Comparison of ENCODE assay signal across 18 cellular contexts in the genomic region with DNA sequence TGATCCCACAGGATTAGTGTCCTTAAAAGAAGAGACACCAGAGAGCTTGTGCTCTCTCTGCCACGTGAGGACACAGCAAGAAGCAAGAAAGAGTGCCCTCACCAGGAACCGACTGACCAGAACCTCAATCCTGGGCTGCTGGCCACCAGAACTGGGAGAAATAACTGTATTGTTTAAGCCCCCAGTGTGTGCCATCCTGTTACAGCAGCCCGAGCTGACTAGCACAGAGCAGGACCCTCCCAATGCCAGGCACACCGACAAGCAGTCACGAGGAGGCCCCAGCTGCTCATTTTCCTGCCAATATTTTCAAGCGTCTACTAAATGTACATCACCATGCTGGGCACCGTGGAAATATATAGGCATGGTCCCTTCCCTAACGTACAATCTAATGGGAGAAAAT. TPM values are rescaled to one million over a fixed set of nuclear protein-coding genes. Genes with fewer than 3 reads are reported as not detected.
DNase-seq lines count a peak whose midpoint lies in the region; ATAC-seq and TF ChIP-seq lines count a peak whose summit lies in the region.
"Had no signal": no experiment of that assay in that cellular context is flagged by ENCODE, and none has a peak within 500 bp of the region (broad histone marks: within the 10 kb centered on the region; RNA-seq: fewer than 3 reads in every experiment).

No MANE protein-coding gene starts in this region.

- H3K27me3 ChIP-seq in hepatocyte: no peaks in the 10 kb centered on the region

- H3K4me3 ChIP-seq in hepatocyte: no peak overlapping the region
- H3K4me3 ChIP-seq: K562 had no signal

- H3K36me3 ChIP-seq in hepatocyte (replicated peaks; ENCODE audit: insufficient read depth, low read depth): no peaks in the 10 kb centered on the region

- no peak for TF ChIP-seq CTCF in hepatocyte (IDR thresholded peaks at IDR 0.05; ENCODE audit: poor library complexity)

- 75% methylated on average over 8 of the region's 8 CpGs for WGBS in hepatocyte (ENCODE audit: low lambda C conversion rate, missing lambda C conversion rate)

- no peak overlapping the region for H3K27ac ChIP-seq in hepatocyte
- H3K27ac ChIP-seq: C4-2B had no signal

- H3K9me3 Mint-ChIP-seq in activated naive CD8-positive, alpha-beta T cell treated with anti-CD3 and anti-CD28 coated beads, Interleukin-2, amount 10 ng/mL, durations not matched to agents 7 days and 5 days: no peaks in the 10 kb centered on the region
- H3K9me3 Mint-ChIP-seq in activated naive CD8-positive, alpha-beta T cell treated with anti-CD3 and anti-CD28 coated beads, Interleukin-2, amount 50 U/mL, for 24 hours: no peaks in the 10 kb centered on the region

- POLR2A ChIA-PET in activated naive CD8-positive, alpha-beta T cell treated with anti-CD3 and anti-CD28 coated beads, Interleukin-2, amount 10 ng/mL, durations not matched to agents 7 days and 5 days (lab: Charles Lee): no interaction called here

- no peaks in the 10 kb centered on the region for H3K9me3 ChIP-seq in hepatocyte (ENCODE audit: low read depth)

- peaks cover 3% of the 10 kb centered on the region for H3K36me3 Mint-ChIP-seq in activated naive CD8-positive, alpha-beta T cell treated with anti-CD3 and anti-CD28 coated beads, Interleukin-2, amount 10 ng/mL, durations not matched to agents 7 days and 5 days
- no peaks in the 10 kb centered on the region for H3K36me3 Mint-ChIP-seq in activated naive CD8-positive, alpha-beta T cell treated with anti-CD3 and anti-CD28 coated beads, Interleukin-2, amount 50 U/mL, for 24 hours (ENCODE audit: low read depth)

- H3K79me2 ChIP-seq in hepatocyte: no peaks in the 10 kb centered on the region

- no peaks in the 10 kb centered on the region for H4K20me1 ChIP-seq in hepatocyte (ENCODE audit: insufficient read depth, poor library complexity, severe bottlenecking)

- H3K4me1 ChIP-seq in hepatocyte (ENCODE audit: insufficient read depth): no peaks in the 10 kb centered on the region

- no peak overlapping the region for H2AFZ ChIP-seq in hepatocyte

- no peak for DNase-seq in activated naive CD8-positive, alpha-beta T cell treated with anti-CD3 and anti-CD28 coated beads, Interleukin-2, amount 10 ng/mL, durations not matched to agents 7 days and 5 days
- DNase-seq in activated naive CD8-positive, alpha-beta T cell treated with anti-CD3 and anti-CD28 coated beads, Interleukin-2, amount 50 U/mL, for 24 hours: no peak
- DNase-seq in epidermal melanocyte (ENCODE audit: insufficient read length, low spot score) (peak; percentile 7), nucleus accumbens (lab: John Stamatoyannopoulos, UW) (peak in 34 of 56 donors; percentile 14 to 70 (median 42)), SK-N-DZ (ENCODE audit: low spot score) (no peak), left ventricle myocardium superior (no peak), hepatocyte (ENCODE audit: low spot score) (no peak)
- DNase-seq: COR-L47, EL, GOT3, MV-4-11, NCI-H1436, NCI-H2081, NCI-H510A, NCI-H774, RPMI8226 had no signal

- H3K9me2 ChIP-seq in hepatocyte (replicated peaks; ENCODE audit: insufficient read depth): no peaks in the 10 kb centered on the region

- peak overlapping the region; percentile 31 for H3K4me3 Mint-ChIP-seq in activated naive CD8-positive, alpha-beta T cell treated with anti-CD3 and anti-CD28 coated beads, Interleukin-2, amount 10 ng/mL, durations not matched to agents 7 days and 5 days
- H3K4me3 Mint-ChIP-seq in activated naive CD8-positive, alpha-beta T cell treated with anti-CD3 and anti-CD28 coated beads, Interleukin-2, amount 50 U/mL, for 24 hours: no peak overlapping the region

- no peak overlapping the region for H3K4me2 ChIP-seq in hepatocyte

- H3K27me3 Mint-ChIP-seq in activated naive CD8-positive, alpha-beta T cell treated with anti-CD3 and anti-CD28 coated beads, Interleukin-2, amount 10 ng/mL, durations not matched to agents 7 days and 5 days: peaks cover 4% of the 10 kb centered on the region
- peaks cover 4% of the 10 kb centered on the region for H3K27me3 Mint-ChIP-seq in activated naive CD8-positive, alpha-beta T cell treated with anti-CD3 and anti-CD28 coated beads, Interleukin-2, amount 50 U/mL, for 24 hours

- intact Hi-C loops in left ventricle myocardium superior (cut with micrococcal nuclease): no loop called here

- no peak for ATAC-seq in activated naive CD8-positive, alpha-beta T cell treated with anti-CD3 and anti-CD28 coated beads, Interleukin-2, amount 10 ng/mL, durations not matched to agents 7 days and 5 days (ENCODE audit: low read depth)
- no peak for ATAC-seq in activated naive CD8-positive, alpha-beta T cell treated with anti-CD3 and anti-CD28 coated beads, Interleukin-2, amount 50 U/mL, for 24 hours
- ATAC-seq in left ventricle myocardium superior: no peak
- ATAC-seq: K562 had no signal

- H3K27ac Mint-ChIP-seq in activated naive CD8-positive, alpha-beta T cell treated with anti-CD3 and anti-CD28 coated beads, Interleukin-2, amount 10 ng/mL, durations not matched to agents 7 days and 5 days: peak overlapping the region; percentile 52
- no peak overlapping the region for H3K27ac Mint-ChIP-seq in activated naive CD8-positive, alpha-beta T cell treated with anti-CD3 and anti-CD28 coated beads, Interleukin-2, amount 50 U/mL, for 24 hours

- peaks cover 61% of the 10 kb centered on the region for H3K4me1 Mint-ChIP-seq in activated naive CD8-positive, alpha-beta T cell treated with anti-CD3 and anti-CD28 coated beads, Interleukin-2, amount 10 ng/mL, durations not matched to agents 7 days and 5 days
- H3K4me1 Mint-ChIP-seq in activated naive CD8-positive, alpha-beta T cell treated with anti-CD3 and anti-CD28 coated beads, Interleukin-2, amount 50 U/mL, for 24 hours: peaks cover 20% of the 10 kb centered on the region

RNA-seq across cellular contexts. Expression of gene FAM178B, which starts 17.1 kb away (rescaled TPM):
- under 1 TPM; 0.75 to 0.94 TPM for total RNA-seq in activated naive CD8-positive, alpha-beta T cell treated with anti-CD3 and anti-CD28 coated beads, Interleukin-2, amount 10 ng/mL, durations not matched to agents 7 days and 5 days
- 2.2 TPM in 1 of 2 replicates, not detected in the other for polyA plus RNA-seq in SK-N-DZ (2014; cell fraction: cytosol; rRNA removed)
- polyA plus RNA-seq in SK-N-DZ (2014; cell fraction: nucleus; rRNA removed): 0.36 TPM in 1 of 2 replicates, not detected in the other
- total RNA-seq in left ventricle myocardium superior: not detected
- not detected in 2 replicates for total RNA-seq in hepatocyte
- 1.6 and 2.6 TPM in 2 replicates for polyA plus RNA-seq in hepatocyte

Comparison
In these comparisons a context has a peak if more than half of its experiments do, and no peak if none do; other contexts are left out.
1. DNase-seq: peak in epidermal melanocyte (single experiment) and nucleus accumbens (34 of 56); none in activated naive CD8-positive, alpha-beta T cell treated with anti-CD3 and anti-CD28 coated beads, Interleukin-2, amount 10 ng/mL, durations not matched to agents 7 days and 5 days (single experiment), activated naive CD8-positive, alpha-beta T cell treated with anti-CD3 and anti-CD28 coated beads, Interleukin-2, amount 50 U/mL, for 24 hours (single experiment), SK-N-DZ (single experiment), left ventricle myocardium superior (single experiment) and hepatocyte (single experiment).